ENCODE assay signal across 28 cellular contexts in genomic region chr16:23448392-23448791, GRCh38. TPM values are rescaled to one million over a fixed set of nuclear protein-coding genes. Genes with fewer than 3 reads are reported as not detected.
DNase-seq lines count a peak whose midpoint lies in the region; ATAC-seq and TF ChIP-seq lines count a peak whose summit lies in the region.
"Had no signal": no experiment of that assay in that cellular context is flagged by ENCODE, and none has a peak within 500 bp of the region (broad histone marks: within the 10 kb centered on the region; RNA-seq: fewer than 3 reads in every experiment).

No MANE protein-coding gene starts in this region.

- no peak overlapping the region for H3K27ac ChIP-seq in PC-3 (ENCODE audit: low read length)
- H3K27ac ChIP-seq: KMS-11, RWPE1, testis, WERI-Rb-1 had no signal

- CTCF ChIA-PET in PC-3 (lab: Charles Lee), result no interaction called here

- H3F3A ChIP-seq in PC-3 (ENCODE audit: low read length, unreplicated experiment), result no peaks in the 10 kb centered on the region

- no peaks in the 10 kb centered on the region for H3K27me3 ChIP-seq in PC-3 (ENCODE audit: low read length)
- H3K27me3 ChIP-seq: testis had no signal

- BruUV-seq in PC-3 (replicated peaks; lab: Mats Ljungman, UMichigan), result no TSS peak

- POLR2A ChIA-PET in PC-3 (lab: Charles Lee; ENCODE audit: unreplicated experiment), result no interaction called here

- ATAC-seq in PC-3 (0 out of 2 replicates have a peak, but pooled peaks have one; percentile 23), GM18498 (IDR thresholded peaks at IDR 0.05; ENCODE audit: unreplicated experiment) (no peak), HG03135 (IDR thresholded peaks at IDR 0.05; ENCODE audit: unreplicated experiment) (no peak)
- ATAC-seq: left lobe of liver; SK-N-SH treated with all-trans-retinoic acid at 6 μM for 48 hours; stimulated activated naive B cell treated with anti-CD40 and anti-IgM and Interleukin-4, amounts not matched to agents 10 μg/mL and 1 μg/mL and 100 μg/mL, for 72 hours had no signal

- H3K9me3 ChIP-seq in PC-3 (ENCODE audit: low read length), result no peaks in the 10 kb centered on the region
- H3K9me3 ChIP-seq: testis had no signal

- no peaks in the 10 kb centered on the region for H3K36me3 ChIP-seq in PC-3 (ENCODE audit: low read depth, low read length)

- no peak overlapping the region for H3K9ac ChIP-seq in PC-3 (ENCODE audit: low read length)
- H3K9ac ChIP-seq: KMS-11 had no signal

- H3K9me2 ChIP-seq in PC-3 (replicated peaks; ENCODE audit: low read length), result no peaks in the 10 kb centered on the region

- H4K20me1 ChIP-seq in PC-3 (ENCODE audit: low read length), result no peaks in the 10 kb centered on the region

- intact Hi-C loops in PC-3 (cut with micrococcal nuclease), result no loop called here

- DNase-seq in Daoy (ENCODE audit: low read depth) (peak; percentile 19), PC-3 (no peak), choroid plexus epithelial cell (ENCODE audit: low read depth) (peak; percentile 53), non-pigmented ciliary epithelial cell (ENCODE audit: low read depth) (peak; percentile 42), NCI-H524 (lab: John Stamatoyannopoulos, UW) (no peak), pons (ENCODE audit: low spot score) (no peak)
- DNase-seq: ACHN; activated CD4-positive, alpha-beta T cell treated with anti-CD3 and anti-CD28 coated beads, Interleukin-2, amount 10 ng/mL, durations not matched to agents 24 days and 14 days; activated naive CD4-positive, alpha-beta T cell treated with anti-CD3 and anti-CD28 coated beads for 36 hours; anterior cingulate cortex; central memory CD4-positive, alpha-beta T cell; COR-L47; head of caudate nucleus; mesendoderm; naive B cell; NCI-H146; NCI-H524 treated with DMSO at 0.1 percent for 48 hours; occipital lobe; stimulated activated CD4-positive, alpha-beta T cell treated with anti-CD3 and anti-CD28 coated beads, Interleukin-2, amount 100 ng/mL, for 48 hours; stimulated activated naive B cell treated with anti-CD40 and anti-IgM and Interleukin-4, amounts not matched to agents 10 μg/mL and 1 μg/mL and 100 μg/mL, for 72 hours; testis; WERI-Rb-1 had no signal

- H3K4me3 ChIP-seq in PC-3 (ENCODE audit: low read length), result no peak overlapping the region
- no peak overlapping the region for H3K4me3 ChIP-seq in choroid plexus epithelial cell (ENCODE audit: low read depth, low read length)
- H3K4me3 ChIP-seq: testis had no signal

- H3K4me2 ChIP-seq in PC-3 (ENCODE audit: low read length), result no peak overlapping the region
- H3K4me2 ChIP-seq: KMS-11 had no signal

- no peak for TF ChIP-seq CTCF in PC-3 (conservative IDR thresholded peaks at IDR 0.05; ENCODE audit: low read depth, low read length)
- no peak for TF ChIP-seq CTCF in choroid plexus epithelial cell (conservative IDR thresholded peaks at IDR 0.05; ENCODE audit: low read depth, low read length)

- H3K4me1 ChIP-seq in PC-3 (ENCODE audit: insufficient read depth, low read length), result 0 out of 2 replicates have a peak, but pooled peaks cover 4% of the 10 kb centered on the region

- peaks cover 15% of the 10 kb centered on the region for H3K79me2 ChIP-seq in PC-3 (ENCODE audit: low read length)

- no peak overlapping the region for H2AFZ ChIP-seq in PC-3 (ENCODE audit: low read length)

RNA-seq across cellular contexts. Expression of gene COG7, which starts 4.6 kb away (rescaled TPM):
- total RNA-seq in Daoy (2014; rRNA removed; shearing (Covaris generic)), result 10.5 and 13.6 TPM in 2 replicates
- 8.6 and 13.5 TPM in 2 replicates for total RNA-seq in PC-3 (2014; rRNA removed)

Comparison
In these comparisons a context has a peak if more than half of its experiments do, and no peak if none do; other contexts are left out.
1. DNase-seq: peak in Daoy (single experiment), choroid plexus epithelial cell (single experiment) and non-pigmented ciliary epithelial cell (single experiment); none in PC-3 (single experiment), NCI-H524 (0 of 2) and pons (single experiment).